ENCODE assay signal across 16 cellular contexts in the genomic region with DNA sequence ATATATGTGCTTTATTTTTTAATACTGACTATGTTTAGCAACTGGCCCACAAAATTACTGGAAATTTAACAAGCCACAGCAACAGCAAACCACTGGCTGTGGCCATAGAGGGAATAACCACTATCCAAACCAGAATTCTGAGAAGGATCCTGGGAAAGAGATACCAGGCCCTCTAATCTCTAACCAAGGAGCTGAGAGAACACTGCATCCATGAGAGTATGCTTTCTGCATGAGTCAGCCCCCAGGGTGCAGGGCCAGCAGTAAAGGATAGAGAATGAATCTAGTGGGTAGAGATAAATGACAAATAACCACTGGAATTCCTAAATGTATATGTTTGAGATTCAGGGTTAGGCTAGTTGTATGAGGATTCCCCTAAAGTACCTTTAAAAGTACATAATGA.
DNase-seq lines count a peak whose midpoint lies in the region; ATAC-seq and TF ChIP-seq lines count a peak whose summit lies in the region.
"Had no signal": no experiment of that assay in that cellular context is flagged by ENCODE, and none has a peak within 500 bp of the region (broad histone marks: within the 10 kb centered on the region; RNA-seq: fewer than 3 reads in every experiment).

No MANE protein-coding gene starts in this region.

- no peak for ATAC-seq in HG03139 (IDR thresholded peaks at IDR 0.05; ENCODE audit: unreplicated experiment)
- ATAC-seq: left lung, sciatic nerve had no signal

- peak overlapping the region; percentile 27 for H3K27ac Mint-ChIP-seq in chondrocyte (ENCODE audit: unreplicated experiment)

- H3K9me3 Mint-ChIP-seq in chondrocyte (ENCODE audit: low read depth) = no peaks in the 10 kb centered on the region

- H3K4me1 Mint-ChIP-seq in chondrocyte (ENCODE audit: low read depth) = peaks cover 21% of the 10 kb centered on the region

- DNase-seq in EH (ENCODE audit: low read depth) = peak; percentile 88
- peak; percentile 69 for DNase-seq in M059J (ENCODE audit: low read depth)
- no peak for DNase-seq in chondrocyte (ENCODE audit: low spot score)
- DNase-seq in islet precursor cell = peak; percentile 67
- DNase-seq in epidermal melanocyte (ENCODE audit: insufficient read length, low spot score) = no peak
- DNase-seq in OCI-M2 (lab: John Stamatoyannopoulos, UW; ENCODE audit: unreplicated experiment) = no peak
- no peak for DNase-seq in cerebellar nuclear complex (lab: John Stamatoyannopoulos, UW)
- DNase-seq: activated naive CD4-positive, alpha-beta T cell treated with Interleukin-2 at 50 U/mL for 16 hours; COR-L47; effector CD4-positive, alpha-beta T cell; left lung; NCI-H2171 treated with DMSO at 0.1 percent for 48 hours; occipital lobe; stimulated activated CD4-positive, alpha-beta T cell treated with anti-CD3 and anti-CD28 coated beads, Interleukin-2, amount 100 ng/mL, for 24 hours had no signal

- no peak overlapping the region for H3K4me3 Mint-ChIP-seq in chondrocyte (ENCODE audit: unreplicated experiment)

- no peaks in the 10 kb centered on the region for H3K27me3 Mint-ChIP-seq in chondrocyte (ENCODE audit: low read depth)

- no peak for TF ChIP-seq CTCF in chondrocyte (IDR thresholded peaks at IDR 0.05)

- peaks cover 2% of the 10 kb centered on the region for H3K36me3 Mint-ChIP-seq in chondrocyte (ENCODE audit: low read depth)

Comparison
In these comparisons a context has a peak if more than half of its experiments do, and no peak if none do; other contexts are left out.
1. DNase-seq: peak in EH (single experiment), M059J (single experiment) and islet precursor cell (single experiment); none in chondrocyte (single experiment), epidermal melanocyte (single experiment), OCI-M2 (single experiment) and cerebellar nuclear complex (0 of 2).